In genomic region chr13:109271061-109271460, GRCh38 we compare ENCODE assay signal across 27 cellular contexts.
DNase-seq lines count a peak whose midpoint lies in the region; ATAC-seq, FAIRE-seq and TF ChIP-seq lines count a peak whose summit lies in the region.
"Had no signal": no experiment of that assay in that cellular context is flagged by ENCODE, and none has a peak within 500 bp of the region (broad histone marks: within the 10 kb centered on the region; RNA-seq: fewer than 3 reads in every experiment).

No MANE protein-coding gene starts in this region.

- H3K27me3 Mint-ChIP-seq in endodermal cell (ENCODE audit: insufficient read depth), result no peaks in the 10 kb centered on the region
- H3K27me3 Mint-ChIP-seq: activated CD4-positive, alpha-beta T cell treated with anti-CD3 and anti-CD28 coated beads, Interleukin-2, amount 10 ng/mL, durations not matched to agents 7 days and 5 days; CD8-positive, alpha-beta memory T cell had no signal

- in situ Hi-C loops in Caki2 (cut with HindIII; ENCODE audit: low pct_unique_long_range_greater_than_20kb, low sequenced_read_pairs), result no loop called here

- H3K9me3 ChIP-seq in endodermal cell (ENCODE audit: control insufficient read depth, low read length) (no peaks in the 10 kb centered on the region), neutrophil (no peaks in the 10 kb centered on the region), kidney (ENCODE audit: control insufficient read depth in 1 of 2, low read length in 2 of 2) (no peaks in the 10 kb centered on the region)
- H3K9me3 ChIP-seq: right lobe of liver had no signal

- 68 to 73% methylated on average over 8 to 9 of the region's 9 CpGs for WGBS in endodermal cell (ENCODE audit: insufficient coverage in 1 of 2, insufficient read length in 1 of 2), 2 experiments

- H3K4me3 ChIP-seq in endodermal cell (ENCODE audit: low read length) (peak overlapping the region; percentile 72), neutrophil (ENCODE audit: low read depth in 1 of 2, low read length in 1 of 2) (no peak overlapping the region), kidney (ENCODE audit: low read length in 2 of 2) (no peak overlapping the region)
- H3K4me3 ChIP-seq: right lobe of liver had no signal

- intact Hi-C loops in Right ventricle myocardium inferior (cut with DNase I), result no loop called here
- intact Hi-C loops in kidney (cut with DNase I), result no loop called here

- H3K9ac ChIP-seq in endodermal cell (ENCODE audit: extremely low read depth, low read length, poor library complexity, severe bottlenecking) (peak overlapping the region; percentile 39), kidney (ENCODE audit: low read length in 2 of 2) (no peak overlapping the region)
- H3K9ac ChIP-seq: parathyroid adenoma had no signal

- peak; percentile 53 for DNase-seq in Caki2 (ENCODE audit: low read depth)
- DNase-seq in LoVo (ENCODE audit: low spot score), result peak; percentile 14
- DNase-seq in endodermal cell, result no peak
- DNase-seq in Right ventricle myocardium inferior (ENCODE audit: missing footprints), result no peak
- DNase-seq in NCI-H2081 treated with DMSO at 0.1 percent for 48 hours (lab: John Stamatoyannopoulos, UW), result no peak
- no peak for DNase-seq in activated CD8-positive, alpha-beta memory T cell treated with anti-CD3 and anti-CD28 coated beads, Interleukin-2, amount 50 U/mL, for 48 hours
- DNase-seq in kidney, result no peak
- DNase-seq: activated CD4-positive, alpha-beta T cell treated with anti-CD3 and anti-CD28 coated beads, Interleukin-2, amount 10 ng/mL, durations not matched to agents 7 days and 5 days; activated CD8-positive, alpha-beta memory T cell treated with anti-CD3 and anti-CD28 coated beads, Interleukin-2, amount 50 U/mL, for 4 hours; activated gamma-delta T cell treated with Interleukin-2 at 50 U/mL for 16 hours; CD8-positive, alpha-beta memory T cell; DMS79; hypothalamus; kidney glomerular epithelial cell; mesenchymal stem cell; naive thymus-derived CD4-positive, alpha-beta T cell; NCI-H1694; right lobe of liver; SHP77 treated with DMSO at 0.1 percent for 48 hours had no signal

- peaks cover 74% of the 10 kb centered on the region for H3K4me1 Mint-ChIP-seq in endodermal cell
- H3K4me1 Mint-ChIP-seq: activated CD4-positive, alpha-beta T cell treated with anti-CD3 and anti-CD28 coated beads, Interleukin-2, amount 10 ng/mL, durations not matched to agents 7 days and 5 days; CD8-positive, alpha-beta memory T cell; naive thymus-derived CD4-positive, alpha-beta T cell; stimulated activated memory B cell treated with anti-CD40 and anti-IgM and Interleukin-4, amounts not matched to agents 10 μg/mL and 1 μg/mL and 100 μg/mL, for 72 hours had no signal

- H3K27me3 ChIP-seq in endodermal cell (ENCODE audit: control insufficient read depth, insufficient read depth, low read length, poor library complexity, severe bottlenecking), result no peaks in the 10 kb centered on the region
- H3K27me3 ChIP-seq in neutrophil, result no peaks in the 10 kb centered on the region
- H3K27me3 ChIP-seq: right lobe of liver had no signal

- TF ChIP-seq CTCF in endodermal cell (conservative IDR thresholded peaks at IDR 0.05) (no peak), neutrophil (IDR thresholded peaks at IDR 0.05) (no peak), kidney (IDR thresholded peaks at IDR 0.05; ENCODE audit: borderline replicate concordance, extremely low read depth, insufficient read depth) (no peak)

- H3K4me1 ChIP-seq in endodermal cell (ENCODE audit: control insufficient read depth, insufficient read depth, low read length) (peaks cover 11% of the 10 kb centered on the region), neutrophil (ENCODE audit: control insufficient read depth in 1 of 2, insufficient read depth in 1 of 2, low read depth in 1 of 2, low read length in 1 of 2) (peaks cover 0 to 10% of the 10 kb centered on the region in 2 experiments), kidney (ENCODE audit: control insufficient read depth in 1 of 2, insufficient read depth in 1 of 2, low read depth in 1 of 2, low read length in 2 of 2) (no peaks in the 10 kb centered on the region)
- H3K4me1 ChIP-seq: parathyroid adenoma, right lobe of liver had no signal

- H3K4me3 Mint-ChIP-seq in endodermal cell, result peak overlapping the region; percentile 77
- H3K4me3 Mint-ChIP-seq: activated CD4-positive, alpha-beta T cell treated with anti-CD3 and anti-CD28 coated beads, Interleukin-2, amount 10 ng/mL, durations not matched to agents 7 days and 5 days; CD8-positive, alpha-beta memory T cell; naive thymus-derived CD4-positive, alpha-beta T cell; stimulated activated memory B cell treated with anti-CD40 and anti-IgM and Interleukin-4, amounts not matched to agents 10 μg/mL and 1 μg/mL and 100 μg/mL, for 72 hours; T-helper 1 cell treated with Interleukin-12 subunit alpha and Interleukin-12 subunit beta and Interleukin-4 antibody, amounts not matched to agents 30 μg/mL and 1 μg/mL, for 36 hours had no signal

- H3K36me3 Mint-ChIP-seq in endodermal cell (ENCODE audit: low read depth), result peaks cover 18% of the 10 kb centered on the region
- H3K36me3 Mint-ChIP-seq: CD8-positive, alpha-beta memory T cell; naive thymus-derived CD4-positive, alpha-beta T cell; stimulated activated memory B cell treated with anti-CD40 and anti-IgM and Interleukin-4, amounts not matched to agents 10 μg/mL and 1 μg/mL and 100 μg/mL, for 72 hours had no signal

- no peak for FAIRE-seq in kidney (lab: Jason Lieb, UNC)
- FAIRE-seq: bronchial epithelial cell, endothelial cell of umbilical vein, frontal cortex, GM12892 had no signal

- peaks cover 8% of the 10 kb centered on the region for H3K9me3 Mint-ChIP-seq in endodermal cell
- H3K9me3 Mint-ChIP-seq: activated CD4-positive, alpha-beta T cell treated with anti-CD3 and anti-CD28 coated beads, Interleukin-2, amount 10 ng/mL, durations not matched to agents 7 days and 5 days; naive thymus-derived CD4-positive, alpha-beta T cell; stimulated activated memory B cell treated with anti-CD40 and anti-IgM and Interleukin-4, amounts not matched to agents 10 μg/mL and 1 μg/mL and 100 μg/mL, for 72 hours; T-helper 1 cell treated with Interleukin-12 subunit alpha and Interleukin-12 subunit beta and Interleukin-4 antibody, amounts not matched to agents 30 μg/mL and 1 μg/mL, for 36 hours had no signal

- H3K27ac Mint-ChIP-seq in endodermal cell, result peak overlapping the region; percentile 79
- H3K27ac Mint-ChIP-seq: activated CD4-positive, alpha-beta T cell treated with anti-CD3 and anti-CD28 coated beads, Interleukin-2, amount 10 ng/mL, durations not matched to agents 7 days and 5 days; CD8-positive, alpha-beta memory T cell; naive thymus-derived CD4-positive, alpha-beta T cell; stimulated activated memory B cell treated with anti-CD40 and anti-IgM and Interleukin-4, amounts not matched to agents 10 μg/mL and 1 μg/mL and 100 μg/mL, for 72 hours; T-helper 1 cell treated with Interleukin-12 subunit alpha and Interleukin-12 subunit beta and Interleukin-4 antibody, amounts not matched to agents 30 μg/mL and 1 μg/mL, for 36 hours had no signal

- ATAC-seq in Right ventricle myocardium inferior, result no peak
- ATAC-seq: naive thymus-derived CD4-positive, alpha-beta T cell; right lobe of liver; stimulated activated memory B cell treated with anti-CD40 and anti-IgM and Interleukin-4, amounts not matched to agents 10 μg/mL and 1 μg/mL and 100 μg/mL, for 72 hours had no signal

- no peak overlapping the region for H3K27ac ChIP-seq in endodermal cell (ENCODE audit: low read depth, low read length)
- H3K27ac ChIP-seq in neutrophil, result peak overlapping the region; percentile 25
- H3K27ac ChIP-seq in kidney (ENCODE audit: low read depth in 2 of 2, low read length in 2 of 2), result no peak overlapping the region
- H3K27ac ChIP-seq: parathyroid adenoma, right lobe of liver had no signal

- H3K36me3 ChIP-seq in endodermal cell (ENCODE audit: control insufficient read depth, insufficient read depth, low read length), result peaks cover 7% of the 10 kb centered on the region
- no peaks in the 10 kb centered on the region for H3K36me3 ChIP-seq in neutrophil
- H3K36me3 ChIP-seq in kidney (ENCODE audit: control insufficient read depth in 1 of 2, insufficient read depth in 2 of 2, low read length in 2 of 2), result no peaks in the 10 kb centered on the region
- H3K36me3 ChIP-seq: right lobe of liver had no signal

Comparison
In these comparisons a context has a peak if more than half of its experiments do, and no peak if none do; other contexts are left out.
1. DNase-seq: peak in Caki2 (single experiment) and LoVo (single experiment); none in endodermal cell (single experiment), Right ventricle myocardium inferior (single experiment), NCI-H2081 treated with DMSO at 0.1 percent for 48 hours (single experiment), activated CD8-positive, alpha-beta memory T cell treated with anti-CD3 and anti-CD28 coated beads, Interleukin-2, amount 50 U/mL, for 48 hours (single experiment) and kidney (single experiment).